In the genomic region with DNA sequence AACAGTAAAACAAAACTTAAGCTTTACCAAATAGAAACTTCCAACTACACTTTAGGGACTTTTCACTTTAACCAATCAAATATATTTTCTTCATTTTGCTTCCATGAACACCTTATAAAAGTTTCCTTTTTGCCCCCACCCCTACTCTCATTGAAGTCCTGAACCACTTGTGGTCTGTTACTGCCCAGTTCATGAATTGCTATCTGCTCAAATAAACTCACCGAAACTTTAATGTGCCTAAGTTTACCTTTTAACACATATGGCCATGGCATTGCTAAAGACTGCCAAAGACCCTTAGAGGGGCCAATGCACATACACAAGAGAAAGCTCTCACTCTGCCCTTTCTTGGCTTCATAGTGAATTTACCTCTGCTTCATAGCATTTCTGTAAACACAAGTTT, we compare ENCODE assay signal across 29 cellular contexts.
"Had no signal": no experiment of that assay in that cellular context is flagged by ENCODE, and none has a peak within 500 bp of the region (broad histone marks: within the 10 kb centered on the region; RNA-seq: fewer than 3 reads in every experiment).

No MANE protein-coding gene starts in this region.

- H3K36me3 ChIP-seq: MG63 had no signal

- H3K27me3 ChIP-seq: MG63 had no signal

- H3K4me3 ChIP-seq: MG63 had no signal

- DNase-seq: Karpas-422, Kasumi-1, MG63, MM.1S, MV-4-11, NCI-H1048, NCI-H1092, NCI-H1092 treated with DMSO at 0.1 percent for 48 hours, NCI-H1105, NCI-H1105 treated with DMSO at 0.1 percent for 48 hours, NCI-H1417 treated with DMSO at 0.1 percent for 48 hours, NCI-H1436, NCI-H1436 treated with DMSO at 0.1 percent for 48 hours, NCI-H1694, NCI-H1694 treated with DMSO at 0.1 percent for 48 hours, NCI-H187, NCI-H187 treated with DMSO at 0.1 percent for 48 hours, NCI-H1930, NCI-H2029, NCI-H2029 treated with DMSO at 0.1 percent for 48 hours, NCI-H2081 treated with DMSO at 0.1 percent for 48 hours, NCI-H2107, NCI-H2171, NCI-H2171 treated with DMSO at 0.1 percent for 48 hours, NCI-H345, NCI-H446, NCI-H446 treated with DMSO at 0.1 percent for 48 hours, NCI-H510A, NCI-H510A treated with DMSO at 0.1 percent for 48 hours had no signal
